In genomic region chr18:78733762-78734613, GRCh38 we compare ENCODE assay signal across 14 cellular contexts.
"Had no signal": no experiment of that assay in that cellular context is flagged by ENCODE, and none has a peak within 500 bp of the region (broad histone marks: within the 10 kb centered on the region; RNA-seq: fewer than 3 reads in every experiment).

No MANE protein-coding gene starts in this region.

- H3K36me3 ChIP-seq: upper lobe of left lung had no signal

- H3K9me3 ChIP-seq: upper lobe of left lung had no signal

- H3K4me3 ChIP-seq: upper lobe of left lung had no signal

- H3K4me3 Mint-ChIP-seq: activated CD4-positive, alpha-beta T cell treated with anti-CD3 and anti-CD28 coated beads, Interleukin-2, amount 10 ng/mL, durations not matched to agents 7 days and 5 days; activated naive CD4-positive, alpha-beta T cell treated with anti-CD3 and anti-CD28 coated beads for 36 hours; neural crest cell; T-helper 2 cell treated with Interferon-gamma antibody and Interleukin-4, amounts not matched to agents 5 μg/mL and 100 μg/mL, for 36 hours had no signal

- H3K27me3 Mint-ChIP-seq: activated CD4-positive, alpha-beta T cell treated with anti-CD3 and anti-CD28 coated beads, Interleukin-2, amount 10 ng/mL, durations not matched to agents 7 days and 5 days had no signal

- ATAC-seq: esophagus mucosa had no signal

- H3K4me1 Mint-ChIP-seq: activated CD4-positive, alpha-beta T cell treated with anti-CD3 and anti-CD28 coated beads, Interleukin-2, amount 10 ng/mL, durations not matched to agents 7 days and 5 days; neural crest cell had no signal

- H3K27ac Mint-ChIP-seq: activated CD4-positive, alpha-beta T cell treated with anti-CD3 and anti-CD28 coated beads, Interleukin-2, amount 10 ng/mL, durations not matched to agents 7 days and 5 days; activated naive CD4-positive, alpha-beta T cell treated with anti-CD3 and anti-CD28 coated beads for 36 hours; T-helper 2 cell treated with Interferon-gamma antibody and Interleukin-4, amounts not matched to agents 5 μg/mL and 100 μg/mL, for 36 hours had no signal

- DNase-seq: activated CD4-positive, alpha-beta T cell treated with anti-CD3 and anti-CD28 coated beads, Interleukin-2, amount 10 ng/mL, durations not matched to agents 7 days and 5 days; activated CD4-positive, CD25-positive, alpha-beta regulatory T cell; activated CD8-positive, alpha-beta memory T cell treated with anti-CD3 and anti-CD28 coated beads for 24 hours; activated naive CD4-positive, alpha-beta T cell treated with anti-CD3 and anti-CD28 coated beads for 36 hours; activated T-cell treated with anti-CD3 and anti-CD28 coated beads for 4 hours; kidney glomerular epithelial cell; midbrain; stimulated activated CD4-positive, alpha-beta T cell treated with anti-CD3 and anti-CD28 coated beads, Interleukin-4, amount 100 ng/mL, for 4 hours; stimulated activated CD8-positive, alpha-beta memory T cell treated with anti-CD3 and anti-CD28 coated beads, Interleukin-4, amount 100 ng/mL, for 48 hours; stimulated activated naive CD4-positive, alpha-beta T cell treated with Interleukin-2 at 50 U/mL for 16 hours; upper lobe of left lung had no signal

- H3K4me1 ChIP-seq: upper lobe of left lung had no signal

- H3K9me3 Mint-ChIP-seq: activated CD4-positive, alpha-beta T cell treated with anti-CD3 and anti-CD28 coated beads, Interleukin-2, amount 10 ng/mL, durations not matched to agents 7 days and 5 days; activated naive CD4-positive, alpha-beta T cell treated with anti-CD3 and anti-CD28 coated beads for 36 hours; neural crest cell; T-helper 2 cell treated with Interferon-gamma antibody and Interleukin-4, amounts not matched to agents 5 μg/mL and 100 μg/mL, for 36 hours had no signal

- H3K27ac ChIP-seq: upper lobe of left lung had no signal

- H3K27me3 ChIP-seq: upper lobe of left lung had no signal
